In the genomic region with DNA sequence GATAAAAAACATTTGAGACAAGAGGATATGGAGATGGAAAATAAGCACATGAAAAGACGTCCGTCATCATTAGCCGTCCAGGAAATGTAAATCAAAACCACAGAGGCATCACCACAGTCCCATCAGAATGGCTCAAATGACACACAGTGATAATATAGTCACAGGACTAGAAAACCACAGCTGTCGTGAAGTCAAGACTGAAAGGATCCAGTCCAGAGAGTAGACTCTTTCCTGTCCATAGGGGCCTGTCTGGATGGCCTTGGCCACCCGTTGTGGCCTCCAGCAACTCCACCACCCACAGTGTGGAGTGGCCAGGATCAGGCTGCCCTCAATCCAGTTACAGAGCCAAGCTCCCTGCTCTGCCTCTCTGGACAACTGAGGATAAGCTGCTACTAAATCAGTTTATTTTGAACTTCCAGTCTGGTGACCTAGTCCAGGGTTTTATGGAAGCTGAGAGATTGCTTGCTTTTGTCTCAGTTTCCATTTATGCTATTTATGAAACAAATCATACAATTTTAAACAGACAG, we compare ENCODE assay signal across 8 cellular contexts.
DNase-seq lines count a peak whose midpoint lies in the region; ATAC-seq and TF ChIP-seq lines count a peak whose summit lies in the region.

No MANE protein-coding gene starts in this region.

- 24 to 53% (median 36%) methylated on average over 5 of the region's 5 CpGs for WGBS in psoas muscle, 3 donors

- peak overlapping the region; percentile 61 for H3K27ac Mint-ChIP-seq in activated CD8-positive, alpha-beta memory T cell treated with anti-CD3 and anti-CD28 coated beads, Interleukin-2, amount 10 ng/mL, durations not matched to agents 7 days and 5 days
- no peak overlapping the region for H3K27ac Mint-ChIP-seq in CD4-positive, alpha-beta T cell

- DNase-seq in activated CD8-positive, alpha-beta memory T cell treated with anti-CD3 and anti-CD28 coated beads, Interleukin-2, amount 10 ng/mL, durations not matched to agents 7 days and 5 days: peak; percentile 79
- DNase-seq in activated CD8-positive, alpha-beta memory T cell treated with anti-CD3 and anti-CD28 coated beads for 24 hours: no peak
- DNase-seq in RKO (ENCODE audit: low spot score) (peak; percentile 22), psoas muscle (no peak), SKM-1 treated with dmso at 0.1 percent for 144 hours (lab: John Stamatoyannopoulos, UW; ENCODE audit: unreplicated experiment) (no peak), foreskin keratinocyte (no peak)
- DNase-seq in CD4-positive, alpha-beta T cell: no peak

- H3K4me3 ChIP-seq in psoas muscle: no peak overlapping the region

- no peaks in the 10 kb centered on the region for H3K9me3 Mint-ChIP-seq in activated CD8-positive, alpha-beta memory T cell treated with anti-CD3 and anti-CD28 coated beads, Interleukin-2, amount 10 ng/mL, durations not matched to agents 7 days and 5 days (ENCODE audit: low read depth)
- no peaks in the 10 kb centered on the region for H3K9me3 Mint-ChIP-seq in CD4-positive, alpha-beta T cell

- no peaks in the 10 kb centered on the region for H3K9me3 ChIP-seq in psoas muscle
- H3K9me3 ChIP-seq in CD4-positive, alpha-beta T cell (ENCODE audit: control insufficient read depth, low read length): no peaks in the 10 kb centered on the region

- H3K27me3 ChIP-seq in psoas muscle (ENCODE audit: insufficient read depth in 3 of 3, low read length in 2 of 3) (no peaks in the 10 kb centered on the region), foreskin keratinocyte (no peaks in the 10 kb centered on the region)
- H3K27me3 ChIP-seq in CD4-positive, alpha-beta T cell (ENCODE audit: control insufficient read depth, insufficient read depth, low read length): no peaks in the 10 kb centered on the region

- H3K27ac ChIP-seq in psoas muscle (peak overlapping the region; percentile 47), foreskin keratinocyte (no peak overlapping the region)
- no peak overlapping the region for H3K27ac ChIP-seq in CD4-positive, alpha-beta T cell (ENCODE audit: low read depth, low read length)

- H3K36me3 Mint-ChIP-seq in activated CD8-positive, alpha-beta memory T cell treated with anti-CD3 and anti-CD28 coated beads, Interleukin-2, amount 10 ng/mL, durations not matched to agents 7 days and 5 days: peaks cover 1% of the 10 kb centered on the region
- no peaks in the 10 kb centered on the region for H3K36me3 Mint-ChIP-seq in CD4-positive, alpha-beta T cell (ENCODE audit: low read depth)

- CTCF ChIA-PET in activated CD8-positive, alpha-beta memory T cell treated with anti-CD3 and anti-CD28 coated beads, Interleukin-2, amount 10 ng/mL, durations not matched to agents 7 days and 5 days (lab: Charles Lee): interaction anchor here (1.8 kb wide), 1 partner anchor 69 kb away, joined by 4 read pairs; no protein-coding TSS in a partner anchor
- CTCF ChIA-PET in CD4-positive, alpha-beta T cell (lab: Charles Lee): no interaction called here

- H3K4me1 ChIP-seq in psoas muscle: peaks cover 5% of the 10 kb centered on the region
- H3K4me1 ChIP-seq in foreskin keratinocyte: peaks cover 12% of the 10 kb centered on the region

- peak; percentile 91 for ATAC-seq in activated CD8-positive, alpha-beta memory T cell treated with anti-CD3 and anti-CD28 coated beads, Interleukin-2, amount 10 ng/mL, durations not matched to agents 7 days and 5 days
- ATAC-seq in HG02943 (IDR thresholded peaks at IDR 0.05; ENCODE audit: low read depth, unreplicated experiment) (peak; percentile 94), psoas muscle (peak; percentile 47 to 78 (median 68)), foreskin keratinocyte (no peak)
- no peak for ATAC-seq in CD4-positive, alpha-beta T cell (ENCODE audit: poor library complexity)

- no peaks in the 10 kb centered on the region for H3K36me3 ChIP-seq in psoas muscle (ENCODE audit: insufficient read depth in 1 of 2, low read depth in 1 of 2)

- H3K4me3 Mint-ChIP-seq in activated CD8-positive, alpha-beta memory T cell treated with anti-CD3 and anti-CD28 coated beads, Interleukin-2, amount 10 ng/mL, durations not matched to agents 7 days and 5 days: no peak overlapping the region
- H3K4me3 Mint-ChIP-seq in CD4-positive, alpha-beta T cell: no peak overlapping the region

- H3K27me3 Mint-ChIP-seq in activated CD8-positive, alpha-beta memory T cell treated with anti-CD3 and anti-CD28 coated beads, Interleukin-2, amount 10 ng/mL, durations not matched to agents 7 days and 5 days: peaks cover 15% of the 10 kb centered on the region
- H3K27me3 Mint-ChIP-seq in CD4-positive, alpha-beta T cell: peaks cover 8% of the 10 kb centered on the region

- POLR2A ChIA-PET in CD4-positive, alpha-beta T cell (lab: Charles Lee): no interaction called here

- H3K4me1 Mint-ChIP-seq in activated CD8-positive, alpha-beta memory T cell treated with anti-CD3 and anti-CD28 coated beads, Interleukin-2, amount 10 ng/mL, durations not matched to agents 7 days and 5 days: peaks cover 20% of the 10 kb centered on the region
- no peaks in the 10 kb centered on the region for H3K4me1 Mint-ChIP-seq in CD4-positive, alpha-beta T cell (ENCODE audit: low read depth)

- TF ChIP-seq CTCF in psoas muscle (IDR thresholded peaks at IDR 0.05) (no peak), foreskin keratinocyte (conservative IDR thresholded peaks at IDR 0.05) (no peak)
- TF ChIP-seq CTCF in CD4-positive, alpha-beta T cell (IDR thresholded peaks at IDR 0.05): no peak

- intact Hi-C loops in psoas muscle (cut with DNase I): no loop called here
- intact Hi-C loops in CD4-positive, alpha-beta T cell (cut with DNase I, micrococcal nuclease): no loop called here

Comparison
In these comparisons a context has a peak if more than half of its experiments do, and no peak if none do; other contexts are left out.
1. DNase-seq: peak in activated CD8-positive, alpha-beta memory T cell treated with anti-CD3 and anti-CD28 coated beads, Interleukin-2, amount 10 ng/mL, durations not matched to agents 7 days and 5 days (single experiment) and RKO (single experiment); none in activated CD8-positive, alpha-beta memory T cell treated with anti-CD3 and anti-CD28 coated beads for 24 hours (single experiment), psoas muscle (0 of 2), SKM-1 treated with dmso at 0.1 percent for 144 hours (single experiment), foreskin keratinocyte (0 of 2) and CD4-positive, alpha-beta T cell (0 of 10).
2. ATAC-seq: peak in activated CD8-positive, alpha-beta memory T cell treated with anti-CD3 and anti-CD28 coated beads, Interleukin-2, amount 10 ng/mL, durations not matched to agents 7 days and 5 days (single experiment), HG02943 (single experiment) and psoas muscle (4 of 4); none in foreskin keratinocyte (single experiment) and CD4-positive, alpha-beta T cell (single experiment).